In genomic region chr16:66270333-66270927, GRCh38 we compare ENCODE assay signal across 8 cellular contexts.
DNase-seq lines count a peak whose midpoint lies in the region; ATAC-seq and TF ChIP-seq lines count a peak whose summit lies in the region.

No MANE protein-coding gene starts in this region.

- H3K9me3 ChIP-seq in HUES64 (ENCODE audit: insufficient read depth, low read depth, low read length), result no peaks in the 10 kb centered on the region
- H3K9me3 ChIP-seq in SJCRH30 (replicated peaks), result no peaks in the 10 kb centered on the region
- no peaks in the 10 kb centered on the region for H3K9me3 ChIP-seq in trophoblast cell (ENCODE audit: insufficient read depth, low read depth, low read length)
- H3K9me3 ChIP-seq in uterus, result no peaks in the 10 kb centered on the region

- H3K4me1 Mint-ChIP-seq in activated naive CD4-positive, alpha-beta T cell treated with anti-CD3 and anti-CD28 coated beads for 36 hours (ENCODE audit: low read depth), result peaks cover 6% of the 10 kb centered on the region

- H3K4me1 ChIP-seq in HUES64 (ENCODE audit: insufficient read depth, low read length) (peaks cover 13% of the 10 kb centered on the region), SJCRH30 (peaks cover 51% of the 10 kb centered on the region), trophoblast cell (ENCODE audit: control insufficient read depth in 1 of 2, insufficient read depth in 2 of 2, low read length in 2 of 2) (peaks cover 7 to 20% of the 10 kb centered on the region in 2 experiments), uterus (peaks cover 0 to 4% of the 10 kb centered on the region in 2 donors)

- peak overlapping the region; percentile 3 for H2AK5ac ChIP-seq in trophoblast cell (ENCODE audit: low read length)

- peak overlapping the region; percentile 82 for H3K14ac ChIP-seq in trophoblast cell (ENCODE audit: low read length)

- H3K27me3 ChIP-seq in HUES64 (ENCODE audit: insufficient read depth, low read length), result peaks cover 17% of the 10 kb centered on the region
- no peaks in the 10 kb centered on the region for H3K27me3 ChIP-seq in SJCRH30
- H3K27me3 ChIP-seq in trophoblast cell (ENCODE audit: insufficient read depth, low read length), result no peaks in the 10 kb centered on the region
- H3K27me3 ChIP-seq in uterus, result no peaks in the 10 kb centered on the region

- peak overlapping the region; percentile 18 for H2BK5ac ChIP-seq in trophoblast cell (ENCODE audit: low read depth, low read length, poor library complexity)

- H3K27ac ChIP-seq in HUES64 (ENCODE audit: low read depth, low read length), result no peak overlapping the region; the same call in 1 of the 2 replicates
- H3K27ac ChIP-seq in SJCRH30, result peak overlapping the region; percentile 70
- H3K27ac ChIP-seq in trophoblast cell (ENCODE audit: low read depth, low read length), result no peak overlapping the region
- peak overlapping the region; percentile 66 to 72 for H3K27ac ChIP-seq in uterus

- no peak overlapping the region for H3K23ac ChIP-seq in trophoblast cell (ENCODE audit: low read length)

- H3K4me3 ChIP-seq in AG10803 (ENCODE audit: low read length) (no peak overlapping the region), HUES64 (ENCODE audit: low read length) (peak overlapping the region; percentile 47), SJCRH30 (peak overlapping the region; percentile 41), trophoblast cell (ENCODE audit: low read depth, low read length) (no peak overlapping the region), uterus (peak overlapping the region; percentile 25 to 32)

- H2BK120ac ChIP-seq in trophoblast cell (ENCODE audit: insufficient read depth, low read length, poor library complexity), result peak overlapping the region; percentile 95

- peak overlapping the region; percentile 52 for H4K12ac ChIP-seq in trophoblast cell (ENCODE audit: low read depth, low read length)

- TF ChIP-seq POLR2A in uterus (IDR thresholded peaks at IDR 0.05), result no peak

- no peaks in the 10 kb centered on the region for H3K9me3 Mint-ChIP-seq in activated naive CD4-positive, alpha-beta T cell treated with anti-CD3 and anti-CD28 coated beads for 36 hours

- DNase-seq in AG10803 (ENCODE audit: low read depth) (peak; percentile 60), SJCRH30 (peak; percentile 87 to 92), Right ventricle myocardium inferior (ENCODE audit: missing footprints) (peak; percentile 89), trophoblast cell (peak; percentile 39 to 72), uterus (peak; percentile 53 to 79)
- peak; percentile 58 for DNase-seq in activated naive CD4-positive, alpha-beta T cell treated with anti-CD3 and anti-CD28 coated beads for 36 hours

- H3K9ac ChIP-seq in HUES64 (ENCODE audit: low read depth, low read length), result peak overlapping the region; percentile 53; the same call in 1 of the 2 replicates
- peak overlapping the region; percentile 57 for H3K9ac ChIP-seq in trophoblast cell (ENCODE audit: low read length)

- H3K4me3 Mint-ChIP-seq in activated naive CD4-positive, alpha-beta T cell treated with anti-CD3 and anti-CD28 coated beads for 36 hours, result no peak overlapping the region

- TF ChIP-seq CTCF in AG10803 (conservative IDR thresholded peaks at IDR 0.05; ENCODE audit: low read length) (peak; percentile 54), uterus (IDR thresholded peaks at IDR 0.05) (peak; percentile 86 to 100 (median 90))

- intact Hi-C loops in activated naive CD4-positive, alpha-beta T cell treated with anti-CD3 and anti-CD28 coated beads for 36 hours (cut with micrococcal nuclease), result no loop called here
- intact Hi-C loops in Right ventricle myocardium inferior (cut with DNase I) (loop anchor here (5.0 kb wide), 2 partner anchors 563 to 1148 kb away; partner anchors contain the start of gene CDH11), uterus (cut with DNase I; ENCODE audit: low total_unique reads) (no loop called here)

- H3K36me3 ChIP-seq in HUES64 (ENCODE audit: insufficient read depth, low read length) (no peaks in the 10 kb centered on the region), SJCRH30 (no peaks in the 10 kb centered on the region), trophoblast cell (ENCODE audit: control insufficient read depth in 1 of 2, insufficient read depth in 2 of 2, low read length in 2 of 2) (no peaks in the 10 kb centered on the region), uterus (no peaks in the 10 kb centered on the region)

- peaks cover 10% of the 10 kb centered on the region for H3K79me1 ChIP-seq in trophoblast cell (ENCODE audit: low read length)

- no peaks in the 10 kb centered on the region for H3K79me2 ChIP-seq in trophoblast cell (ENCODE audit: control insufficient read depth, insufficient read depth, low read length, poor library complexity)

- H3K18ac ChIP-seq in trophoblast cell (ENCODE audit: low read length), result peak overlapping the region; percentile 83

- H3K4ac ChIP-seq in trophoblast cell (ENCODE audit: low read depth, low read length), result peak overlapping the region; percentile 65

- CTCF ChIA-PET in activated naive CD4-positive, alpha-beta T cell treated with anti-CD3 and anti-CD28 coated beads for 36 hours (lab: Charles Lee), result interaction anchor here (1.0 to 1.8 kb wide), 4 partner anchors 9 to 246 kb away, joined by 3 to 7 read pairs (median 4); no protein-coding TSS in a partner anchor

- no peaks in the 10 kb centered on the region for H3K36me3 Mint-ChIP-seq in activated naive CD4-positive, alpha-beta T cell treated with anti-CD3 and anti-CD28 coated beads for 36 hours (ENCODE audit: low read depth)

- peak overlapping the region; percentile 70 for H4K8ac ChIP-seq in trophoblast cell (ENCODE audit: low read depth, low read length)

- ATAC-seq in GM19035 (IDR thresholded peaks at IDR 0.05; ENCODE audit: unreplicated experiment) (peak; percentile 72), Right ventricle myocardium inferior (peak; percentile 72)

- H2AFZ ChIP-seq in trophoblast cell (ENCODE audit: insufficient read depth, low read length, poor library complexity), result peak overlapping the region; percentile 77

- peak overlapping the region; percentile 68 for H3K4me2 ChIP-seq in trophoblast cell (ENCODE audit: low read length)

- H4K91ac ChIP-seq in trophoblast cell (ENCODE audit: low read depth, low read length), result peak overlapping the region; percentile 92

- no peak overlapping the region for H3K27ac Mint-ChIP-seq in activated naive CD4-positive, alpha-beta T cell treated with anti-CD3 and anti-CD28 coated beads for 36 hours

- peaks cover 24% of the 10 kb centered on the region for H3K27me3 Mint-ChIP-seq in activated naive CD4-positive, alpha-beta T cell treated with anti-CD3 and anti-CD28 coated beads for 36 hours (ENCODE audit: low read depth)

- H2BK12ac ChIP-seq in trophoblast cell (ENCODE audit: low read length), result peak overlapping the region; percentile 94

- WGBS in HUES64, result 5% methylated on average over 48 of the region's 48 CpGs
- no CpG with 5 or more reads among the region's 48 CpGs for WGBS in trophoblast cell (ENCODE audit: extremely low coverage, insufficient coverage, insufficient read length)

Comparison
In these comparisons a context has a peak if more than half of its experiments do, and no peak if none do; other contexts are left out.
1. H3K4me3 ChIP-seq: peak in HUES64 (single experiment), SJCRH30 (single experiment) and uterus (2 of 2); none in AG10803 (single experiment) and trophoblast cell (single experiment).
2. H3K27ac ChIP-seq: peak in SJCRH30 (single experiment) and uterus (2 of 2); none in HUES64 (single experiment) and trophoblast cell (single experiment).
3. Peak in every context shown above with its lines, with median percentiles within 50 percentile points of each other: DNase-seq.